Comparison of ENCODE assay signal across 8 cellular contexts in genomic region chr1:112614460-112615065, GRCh38. TPM values are rescaled to one million over a fixed set of nuclear protein-coding genes. Genes with fewer than 3 reads are reported as not detected.
A peak's percentile ranks its signal among the peaks of the same experiment; 100 is the strongest.
DNase-seq lines count a peak whose midpoint lies in the region; ATAC-seq and TF ChIP-seq lines count a peak whose summit lies in the region.

No MANE protein-coding gene starts in this region.

- TF ChIP-seq CTCF in 22Rv1 (IDR thresholded peaks at IDR 0.05) (peak; percentile 64), dorsolateral prefrontal cortex (IDR thresholded peaks at IDR 0.05 in 54 of 56, conservative IDR thresholded peaks at IDR 0.05 in 2 of 56; ENCODE audit: low read depth in 1 of 56, partially characterized antibody in 56 of 56) (peak in 53 of 56 donors; percentile 10 to 64 (median 38)), retinal pigment epithelial cell (conservative IDR thresholded peaks at IDR 0.05; ENCODE audit: low read depth, low read length) (peak; percentile 68)

- peak; percentile 40 for DNase-seq in GM03348 (ENCODE audit: low spot score)
- peak; percentile 12 for DNase-seq in NOMO-1 treated with dmso at 0.1 percent for 144 hours (lab: John Stamatoyannopoulos, UW; ENCODE audit: unreplicated experiment)
- no peak for DNase-seq in dorsolateral prefrontal cortex
- no peak for DNase-seq in retinal pigment epithelial cell (ENCODE audit: low read depth)
- no peak for DNase-seq in NCI-H146 treated with DMSO at 0.1 percent for 48 hours (lab: John Stamatoyannopoulos, UW; ENCODE audit: unreplicated experiment)
- DNase-seq in posterior vena cava (ENCODE audit: low spot score) = no peak

- H3K4me3 ChIP-seq in dorsolateral prefrontal cortex (no peak overlapping the region), retinal pigment epithelial cell (ENCODE audit: low read length) (no peak overlapping the region)

- intact Hi-C loops in dorsolateral prefrontal cortex (cut with DNase I) = loop anchor here in 1 of 2 donors (5.0 kb wide), 1 partner anchor 112 kb away; no protein-coding TSS in a partner anchor
- intact Hi-C loops in posterior vena cava (cut with DNase I) = loop anchor here in 1 of 2 donors (10.0 kb wide), 1 partner anchor 230 kb away; no protein-coding TSS in a partner anchor

- H3K27me3 ChIP-seq in dorsolateral prefrontal cortex = no peaks in the 10 kb centered on the region

- no peak for ATAC-seq in GM21423 (IDR thresholded peaks at IDR 0.05; ENCODE audit: unreplicated experiment)

- H3K27ac ChIP-seq in 22Rv1 = no peak overlapping the region
- H3K27ac ChIP-seq in dorsolateral prefrontal cortex = no peak overlapping the region

RNA-seq across cellular contexts. Expression of gene ST7L, which starts 4.4 kb away (rescaled TPM):
- total RNA-seq in dorsolateral prefrontal cortex = 10 to 100 TPM; 20.2 to 48.0 (median 32.2) TPM
- 10 to 100 TPM; 17.9 to 19.4 TPM for total RNA-seq in posterior vena cava

RNA-seq across cellular contexts. Expression of gene CAPZA1, which starts 5.1 kb away (rescaled TPM):
- total RNA-seq in dorsolateral prefrontal cortex (100 to 1,000 TPM in 1 of 120 experiments, 10 to 100 TPM in 119; 42.9 to 101 (median 68.4) TPM), posterior vena cava (100 to 1,000 TPM; 104 to 109 TPM)

RNA-seq across cellular contexts. Expression of gene MOV10, which starts 59.9 kb away (rescaled TPM):
- 10 to 100 TPM; 12.5 to 54.5 (median 25.7) TPM for total RNA-seq in dorsolateral prefrontal cortex
- 10 to 100 TPM; 29.5 to 32.3 TPM for total RNA-seq in posterior vena cava

Comparison
In these comparisons a context has a peak if more than half of its experiments do, and no peak if none do; other contexts are left out.
1. DNase-seq: peak in GM03348 (single experiment) and NOMO-1 treated with dmso at 0.1 percent for 144 hours (single experiment); none in dorsolateral prefrontal cortex (0 of 10), retinal pigment epithelial cell (single experiment), NCI-H146 treated with DMSO at 0.1 percent for 48 hours (single experiment) and posterior vena cava (single experiment).
2. Peak in every context shown above with its lines, with median percentiles within 50 percentile points of each other: CTCF ChIP-seq.